15 cellular contexts compared by ENCODE assay signal in genomic region chr9:127132375-127132774, GRCh38. TPM values are rescaled to one million over a fixed set of nuclear protein-coding genes. Genes with fewer than 3 reads are reported as not detected.
DNase-seq lines count a peak whose midpoint lies in the region; ATAC-seq and TF ChIP-seq lines count a peak whose summit lies in the region.
"Had no signal": no experiment of that assay in that cellular context is flagged by ENCODE, and none has a peak within 500 bp of the region (broad histone marks: within the 10 kb centered on the region; RNA-seq: fewer than 3 reads in every experiment).

No MANE protein-coding gene starts in this region.

- H3K9me3 ChIP-seq in BLaER1 = no peaks in the 10 kb centered on the region
- H3K9me3 ChIP-seq in Peyer's patch = no peaks in the 10 kb centered on the region
- no peaks in the 10 kb centered on the region for H3K9me3 ChIP-seq in skeletal muscle satellite cell (replicated peaks; ENCODE audit: low read length)
- H3K9me3 ChIP-seq in WERI-Rb-1 (ENCODE audit: severe bottlenecking) = no peaks in the 10 kb centered on the region

- peak in 1 of 3 donors; percentile 36 for DNase-seq in Peyer's patch
- no peak for DNase-seq in glutamatergic neuron
- DNase-seq in WERI-Rb-1 = no peak
- no peak for DNase-seq in NCI-H82 (lab: John Stamatoyannopoulos, UW)
- no peak for DNase-seq in activated CD4-positive, CD25-positive, alpha-beta regulatory T cell (lab: John Stamatoyannopoulos, UW)
- DNase-seq: activated naive CD4-positive, alpha-beta T cell; DMS153; GOT3; naive thymus-derived CD4-positive, alpha-beta T cell; NCI-H1092; stimulated activated naive CD4-positive, alpha-beta T cell treated with Interleukin-2 at 50 U/mL for 16 hours had no signal

- peak overlapping the region; percentile 25 for H3K4me3 Mint-ChIP-seq in glutamatergic neuron (ENCODE audit: unreplicated experiment)
- H3K4me3 Mint-ChIP-seq: IgD-negative memory B cell; naive thymus-derived CD4-positive, alpha-beta T cell had no signal

- no peak for ATAC-seq in GM18909 (IDR thresholded peaks at IDR 0.05; ENCODE audit: poor library complexity, unreplicated experiment)
- ATAC-seq: naive thymus-derived CD4-positive, alpha-beta T cell had no signal

- TF ChIP-seq CTCF in Peyer's patch (IDR thresholded peaks at IDR 0.05) = no peak
- TF ChIP-seq CTCF in glutamatergic neuron (IDR thresholded peaks at IDR 0.05; ENCODE audit: partially characterized antibody, unreplicated experiment) = no peak
- no peak for TF ChIP-seq CTCF in WERI-Rb-1 (IDR thresholded peaks at IDR 0.05; ENCODE audit: low read depth, low read length)

- H3K27me3 Mint-ChIP-seq in glutamatergic neuron (ENCODE audit: unreplicated experiment) = peaks cover 14% of the 10 kb centered on the region
- H3K27me3 Mint-ChIP-seq: IgD-negative memory B cell had no signal

- H3K4me3 ChIP-seq in BLaER1 (no peak overlapping the region), Peyer's patch (no peak overlapping the region), skeletal muscle satellite cell (ENCODE audit: low read length) (no peak overlapping the region), WERI-Rb-1 (ENCODE audit: low read depth, low read length) (no peak overlapping the region)

- no peak overlapping the region for H3K27ac ChIP-seq in BLaER1
- peak overlapping the region; percentile 51 to 83 (median 68) for H3K27ac ChIP-seq in Peyer's patch
- no peak overlapping the region for H3K27ac ChIP-seq in WERI-Rb-1

- no peak for TF ChIP-seq POLR2A in Peyer's patch (IDR thresholded peaks at IDR 0.05)

- peak overlapping the region; percentile 99 for H3K27ac Mint-ChIP-seq in glutamatergic neuron (ENCODE audit: unreplicated experiment)
- H3K27ac Mint-ChIP-seq: IgD-negative memory B cell; naive thymus-derived CD4-positive, alpha-beta T cell had no signal

- no peaks in the 10 kb centered on the region for H3K27me3 ChIP-seq in BLaER1
- no peaks in the 10 kb centered on the region for H3K27me3 ChIP-seq in Peyer's patch
- peaks cover 9% of the 10 kb centered on the region for H3K27me3 ChIP-seq in skeletal muscle satellite cell (ENCODE audit: control insufficient read depth, insufficient read depth, low read length)
- H3K27me3 ChIP-seq in WERI-Rb-1 (ENCODE audit: insufficient read depth, low read depth, severe bottlenecking) = no peaks in the 10 kb centered on the region

- H3K36me3 Mint-ChIP-seq in glutamatergic neuron (ENCODE audit: unreplicated experiment) = peaks cover 4% of the 10 kb centered on the region
- H3K36me3 Mint-ChIP-seq: naive thymus-derived CD4-positive, alpha-beta T cell had no signal

- H3K9me3 Mint-ChIP-seq in glutamatergic neuron (ENCODE audit: unreplicated experiment) = peaks cover 13% of the 10 kb centered on the region
- H3K9me3 Mint-ChIP-seq: IgD-negative memory B cell; naive thymus-derived CD4-positive, alpha-beta T cell had no signal

- H3K36me3 ChIP-seq in BLaER1 = no peaks in the 10 kb centered on the region
- no peaks in the 10 kb centered on the region for H3K36me3 ChIP-seq in Peyer's patch
- no peaks in the 10 kb centered on the region for H3K36me3 ChIP-seq in skeletal muscle satellite cell (ENCODE audit: insufficient read depth, low read length)
- H3K36me3 ChIP-seq in WERI-Rb-1 = no peaks in the 10 kb centered on the region

- H3K4me1 Mint-ChIP-seq in glutamatergic neuron (ENCODE audit: low read depth, unreplicated experiment) = peaks cover 65% of the 10 kb centered on the region
- H3K4me1 Mint-ChIP-seq: naive thymus-derived CD4-positive, alpha-beta T cell had no signal

- peak overlapping the region; percentile 98; the same call in 1 of the 2 replicates for H3K4me2 ChIP-seq in BLaER1
- peak overlapping the region; percentile 49 for H3K4me2 ChIP-seq in skeletal muscle satellite cell (ENCODE audit: low read length)

- H3K9ac ChIP-seq in BLaER1 (no peak overlapping the region), skeletal muscle satellite cell (ENCODE audit: low read depth, low read length) (peak overlapping the region; percentile 54)

- H4K20me1 ChIP-seq in BLaER1 = 0 out of 2 replicates have a peak, but pooled peaks cover 8% of the 10 kb centered on the region

- H3K4me1 ChIP-seq in BLaER1 (peaks cover 52% of the 10 kb centered on the region), Peyer's patch (peaks cover 0 to 3% (median 0%) of the 10 kb centered on the region in 4 donors), skeletal muscle satellite cell (ENCODE audit: control insufficient read depth, insufficient read depth, low read length) (peaks cover 55% of the 10 kb centered on the region)

RNA-seq across cellular contexts. Expression of gene ANGPTL2, which starts 9.9 kb away (rescaled TPM):
- total RNA-seq in Peyer's patch (10 to 100 TPM in 3 of 4 donors, 1 to 10 TPM in 1; 2.8 to 14.0 (median 11.3) TPM), glutamatergic neuron (ENCODE audit: unreplicated experiment) (55.5 TPM)
- 2.3 and 2.4 TPM in 2 replicates for total RNA-seq in skeletal muscle satellite cell (2012; rRNA removed)
- total RNA-seq: naive thymus-derived CD4-positive, alpha-beta T cell had no signal

Comparison
In these comparisons a context has a peak if more than half of its experiments do, and no peak if none do; other contexts are left out.
1. H3K27ac ChIP-seq: peak in Peyer's patch (4 of 4); none in BLaER1 (single experiment) and WERI-Rb-1 (single experiment).